14 cellular contexts compared by ENCODE assay signal in the genomic region with DNA sequence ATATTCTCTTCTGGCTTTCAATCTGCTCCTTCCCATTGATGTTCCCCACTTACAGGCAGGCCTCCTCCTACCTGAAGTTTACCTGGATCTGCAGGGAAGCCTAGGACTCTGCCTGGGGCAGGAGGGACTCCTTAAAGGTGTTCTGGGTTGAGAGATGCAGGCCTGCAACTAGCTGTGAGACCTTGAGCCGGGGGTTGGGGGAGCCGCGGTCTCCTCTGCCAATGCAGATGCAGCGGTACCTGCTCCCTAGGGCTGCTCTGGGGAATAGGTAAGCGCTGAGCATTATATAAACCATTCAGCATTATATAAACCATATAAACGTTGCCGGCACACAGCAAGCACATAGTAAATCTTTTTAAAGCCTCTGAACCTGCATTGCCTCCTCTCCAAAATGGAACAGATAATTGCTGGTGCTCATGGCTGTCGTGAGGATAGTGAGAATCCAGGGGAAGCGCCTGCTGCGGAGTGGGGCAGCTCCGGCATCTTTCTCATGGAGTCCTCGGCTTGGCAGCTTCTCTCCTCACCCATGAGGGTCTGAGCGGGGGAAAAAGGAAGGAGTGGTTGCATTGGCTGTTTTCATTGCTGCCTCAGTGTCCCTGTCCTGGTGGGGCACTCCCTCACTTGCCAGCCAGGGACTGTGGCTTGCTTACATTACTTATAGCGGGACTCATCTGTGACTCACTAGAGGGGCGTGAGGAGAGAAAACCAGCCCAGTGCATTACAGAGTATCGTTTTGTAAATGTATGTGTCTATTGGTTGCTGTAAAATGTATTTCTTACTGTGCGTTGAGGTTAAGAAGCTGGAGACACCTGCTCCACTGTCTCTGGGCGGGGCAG. TPM values are rescaled to one million over a fixed set of nuclear protein-coding genes. Genes with fewer than 3 reads are reported as not detected.
A peak's percentile ranks its signal among the peaks of the same experiment; 100 is the strongest.
DNase-seq lines count a peak whose midpoint lies in the region; ATAC-seq and TF ChIP-seq lines count a peak whose summit lies in the region.
"Had no signal": no experiment of that assay in that cellular context is flagged by ENCODE, and none has a peak within 500 bp of the region (broad histone marks: within the 10 kb centered on the region; RNA-seq: fewer than 3 reads in every experiment).

No MANE protein-coding gene starts in this region.

- POLR2A ChIA-PET in PC-3 (lab: Charles Lee; ENCODE audit: unreplicated experiment), result no interaction called here

- no peak for TF ChIP-seq CTCF in PC-3 (conservative IDR thresholded peaks at IDR 0.05; ENCODE audit: low read depth, low read length)

- no peak overlapping the region for H3K4me3 ChIP-seq in PC-3 (ENCODE audit: low read length)
- no peak overlapping the region for H3K4me3 ChIP-seq in effector memory CD4-positive, alpha-beta T cell (ENCODE audit: insufficient read depth, low read depth, low read length, poor library complexity, severe bottlenecking)

- no peaks in the 10 kb centered on the region for H3K27me3 ChIP-seq in PC-3 (ENCODE audit: low read length)
- no peaks in the 10 kb centered on the region for H3K27me3 ChIP-seq in effector memory CD4-positive, alpha-beta T cell (replicated peaks; ENCODE audit: control insufficient read depth, insufficient read depth, low read length, poor library complexity, severe bottlenecking)

- H3K9ac ChIP-seq in PC-3 (ENCODE audit: low read length), result no peak overlapping the region

- H3F3A ChIP-seq in PC-3 (ENCODE audit: low read length, unreplicated experiment), result no peaks in the 10 kb centered on the region

- H3K9me3 ChIP-seq in PC-3 (ENCODE audit: low read length), result no peaks in the 10 kb centered on the region
- no peaks in the 10 kb centered on the region for H3K9me3 ChIP-seq in effector memory CD4-positive, alpha-beta T cell (ENCODE audit: control insufficient read depth, low read length)

- DNase-seq in EL (peak; percentile 65), PC-3 (peak; percentile 77), epidermal melanocyte (ENCODE audit: insufficient read length, low spot score) (peak; percentile 3), posterior cingulate gyrus (peak in 6 of 10 donors; percentile 3 to 77 (median 36)), amygdala (lab: John Stamatoyannopoulos, UW) (no peak)
- DNase-seq in effector memory CD4-positive, alpha-beta T cell, result no peak
- DNase-seq: activated CD4-positive, alpha-beta memory T cell treated with anti-CD3 and anti-CD28 coated beads, Interleukin-2, amount 10 ng/mL, durations not matched to agents 7 days and 5 days; activated gamma-delta T cell; CD8-positive, alpha-beta T cell; Karpas-422; T-helper 17 cell had no signal

- peaks cover 49% of the 10 kb centered on the region for H3K4me1 ChIP-seq in PC-3 (ENCODE audit: insufficient read depth, low read length)
- H3K4me1 ChIP-seq in effector memory CD4-positive, alpha-beta T cell (ENCODE audit: control insufficient read depth, insufficient read depth, low read length, poor library complexity, severe bottlenecking), result no peaks in the 10 kb centered on the region

- intact Hi-C loops in PC-3 (cut with micrococcal nuclease), result no loop called here
- intact Hi-C loops in posterior cingulate gyrus (cut with DNase I), result no loop called here

- peak overlapping the region; percentile 47 for H3K4me2 ChIP-seq in PC-3 (ENCODE audit: low read length)

- no peaks in the 10 kb centered on the region for H3K79me2 ChIP-seq in PC-3 (ENCODE audit: low read length)

- no TSS peak for BruUV-seq in PC-3 (replicated peaks; lab: Mats Ljungman, UMichigan)

- no peaks in the 10 kb centered on the region for H3K36me3 ChIP-seq in PC-3 (ENCODE audit: low read depth, low read length)
- H3K36me3 ChIP-seq in effector memory CD4-positive, alpha-beta T cell (ENCODE audit: control insufficient read depth, insufficient read depth, low read length), result no peaks in the 10 kb centered on the region

- H3K27ac ChIP-seq in PC-3 (ENCODE audit: low read length), result peak overlapping the region; percentile 44
- H3K27ac ChIP-seq in effector memory CD4-positive, alpha-beta T cell (ENCODE audit: insufficient read depth, low read length, poor library complexity, severe bottlenecking), result no peak overlapping the region

- no peak overlapping the region for H2AFZ ChIP-seq in PC-3 (ENCODE audit: low read length)

- no peaks in the 10 kb centered on the region for H3K9me2 ChIP-seq in PC-3 (replicated peaks; ENCODE audit: low read length)

- peak; percentile 61 for ATAC-seq in PC-3
- no peak for ATAC-seq in esophagus mucosa
- no peak for ATAC-seq in HG02938 (IDR thresholded peaks at IDR 0.05; ENCODE audit: unreplicated experiment)
- ATAC-seq: CD8-positive, alpha-beta T cell; T-helper 17 cell had no signal

- CTCF ChIA-PET in PC-3 (lab: Charles Lee), result no interaction called here

- no peaks in the 10 kb centered on the region for H4K20me1 ChIP-seq in PC-3 (ENCODE audit: low read length)

RNA-seq across cellular contexts. Expression of a gene that starts 12.5 kb away (rescaled TPM):
- total RNA-seq in PC-3 (2014; rRNA removed), result 19.8 and 30.1 TPM in 2 replicates
- 17.9 TPM for total RNA-seq in esophagus mucosa
- total RNA-seq: activated CD4-positive, alpha-beta memory T cell treated with anti-CD3 and anti-CD28 coated beads, Interleukin-2, amount 10 ng/mL, durations not matched to agents 7 days and 5 days; CD8-positive, alpha-beta T cell; OCI-LY7; T-helper 17 cell had no signal

RNA-seq across cellular contexts. Expression of a gene that starts 28.7 kb away (rescaled TPM):
- total RNA-seq in PC-3 (2014; rRNA removed), result 2,144 and 2,979 TPM in 2 replicates
- total RNA-seq in esophagus mucosa, result 113 TPM
- total RNA-seq: CD8-positive, alpha-beta T cell; OCI-LY7 had no signal

Comparison
In these comparisons a context has a peak if more than half of its experiments do, and no peak if none do; other contexts are left out.
1. DNase-seq: peak in EL (single experiment), PC-3 (single experiment), epidermal melanocyte (single experiment) and posterior cingulate gyrus (6 of 10); none in effector memory CD4-positive, alpha-beta T cell (0 of 3) and amygdala (0 of 56).
2. RNA of a gene that starts 28.7 kb away (total RNA-seq): 2,144 to 2,979 TPM in PC-3; 113 TPM in esophagus mucosa (single experiment); every median in the first group is over 10 times any median in the second.